ENCODE assay signal across 23 cellular contexts in genomic region chr13:83229574-83230300, GRCh38.
"Had no signal": no experiment of that assay in that cellular context is flagged by ENCODE, and none has a peak within 500 bp of the region (broad histone marks: within the 10 kb centered on the region; RNA-seq: fewer than 3 reads in every experiment).

No MANE protein-coding gene starts in this region.

- H3K4me1 ChIP-seq: gastroesophageal sphincter, heart right ventricle, left ventricle myocardium inferior, neural progenitor cell, sigmoid colon, spleen, thyroid gland had no signal

- H3K27me3 ChIP-seq: dorsolateral prefrontal cortex, gastroesophageal sphincter, heart right ventricle, neural progenitor cell, ovary, sigmoid colon, spleen, thyroid gland had no signal

- H3K4me3 Mint-ChIP-seq: activated CD4-positive, alpha-beta T cell treated with anti-CD3 and anti-CD28 coated beads, Interleukin-2, amount 10 ng/mL, durations not matched to agents 24 days and 14 days; activated CD8-positive, alpha-beta T cell treated with anti-CD3 and anti-CD28 coated beads for 36 hours; naive thymus-derived CD4-positive, alpha-beta T cell; neural progenitor cell; stimulated activated memory B cell treated with anti-CD40 and anti-IgM and Interleukin-4, amounts not matched to agents 10 μg/mL and 1 μg/mL and 100 μg/mL, for 72 hours had no signal

- H3K36me3 Mint-ChIP-seq: naive thymus-derived CD4-positive, alpha-beta T cell; neural progenitor cell; stimulated activated memory B cell treated with anti-CD40 and anti-IgM and Interleukin-4, amounts not matched to agents 10 μg/mL and 1 μg/mL and 100 μg/mL, for 72 hours had no signal

- H3K27ac Mint-ChIP-seq: activated CD4-positive, alpha-beta T cell treated with anti-CD3 and anti-CD28 coated beads, Interleukin-2, amount 10 ng/mL, durations not matched to agents 24 days and 14 days; activated CD8-positive, alpha-beta T cell treated with anti-CD3 and anti-CD28 coated beads for 36 hours; activated T-helper 2 cell treated with anti-CD3 and anti-CD28 coated beads, Interferon-gamma antibody, Interleukin-2, Interleukin-4, amounts not matched to agents 10 μg/mL and 5 μg/mL and 100 μg/mL, durations not matched to agents 14 hours and 24 hours and 36 hours; naive thymus-derived CD4-positive, alpha-beta T cell; neural progenitor cell; stimulated activated memory B cell treated with anti-CD40 and anti-IgM and Interleukin-4, amounts not matched to agents 10 μg/mL and 1 μg/mL and 100 μg/mL, for 72 hours had no signal

- H3K9ac ChIP-seq: neural progenitor cell had no signal

- H3K4me2 ChIP-seq: neural progenitor cell had no signal

- H3K27ac ChIP-seq: dorsolateral prefrontal cortex, gastroesophageal sphincter, heart right ventricle, left ventricle myocardium inferior, neural progenitor cell, ovary, sigmoid colon, spleen, thyroid gland had no signal

- H3K9me3 ChIP-seq: gastroesophageal sphincter, left ventricle myocardium inferior, ovary, sigmoid colon, thyroid gland had no signal

- H3K36me3 ChIP-seq: gastroesophageal sphincter, heart right ventricle, left ventricle myocardium inferior, neural progenitor cell, ovary, sigmoid colon, spleen, thyroid gland had no signal

- ATAC-seq: activated CD8-positive, alpha-beta T cell treated with anti-CD3 and anti-CD28 coated beads for 36 hours; gastroesophageal sphincter; heart right ventricle; mucosa of descending colon; naive thymus-derived CD4-positive, alpha-beta T cell; stimulated activated memory B cell treated with anti-CD40 and anti-IgM and Interleukin-4, amounts not matched to agents 10 μg/mL and 1 μg/mL and 100 μg/mL, for 72 hours had no signal

- H3K27me3 Mint-ChIP-seq: activated CD4-positive, alpha-beta T cell treated with anti-CD3 and anti-CD28 coated beads, Interleukin-2, amount 10 ng/mL, durations not matched to agents 24 days and 14 days; activated CD8-positive, alpha-beta T cell treated with anti-CD3 and anti-CD28 coated beads for 36 hours; naive thymus-derived CD4-positive, alpha-beta T cell; stimulated activated memory B cell treated with anti-CD40 and anti-IgM and Interleukin-4, amounts not matched to agents 10 μg/mL and 1 μg/mL and 100 μg/mL, for 72 hours had no signal

- DNase-seq: activated CD4-positive, alpha-beta T cell treated with anti-CD3 and anti-CD28 coated beads, Interleukin-2, amount 10 ng/mL, durations not matched to agents 24 days and 14 days; activated CD4-positive, CD25-positive, alpha-beta regulatory T cell; activated CD8-positive, alpha-beta T cell treated with anti-CD3 and anti-CD28 coated beads for 36 hours; activated naive CD4-positive, alpha-beta T cell treated with Interleukin-2 at 50 U/mL for 16 hours; activated T-cell treated with anti-CD3 and anti-CD28 coated beads, Interleukin-2, amount 50 U/mL, for 1 hour; caudate nucleus; dorsolateral prefrontal cortex; heart right ventricle; left ventricle myocardium inferior; mammary epithelial cell; mucosa of descending colon; naive thymus-derived CD4-positive, alpha-beta T cell; ovary; sigmoid colon; spleen; stimulated activated CD4-positive, alpha-beta T cell treated with anti-CD3 and anti-CD28 coated beads, Interleukin-4, amount 100 ng/mL, for 4 hours; T-helper 1 cell; T-helper 9 cell; thyroid gland had no signal

- H2AFZ ChIP-seq: neural progenitor cell had no signal

- H3K4me1 Mint-ChIP-seq: activated CD4-positive, alpha-beta T cell treated with anti-CD3 and anti-CD28 coated beads, Interleukin-2, amount 10 ng/mL, durations not matched to agents 24 days and 14 days; naive thymus-derived CD4-positive, alpha-beta T cell; neural progenitor cell; stimulated activated memory B cell treated with anti-CD40 and anti-IgM and Interleukin-4, amounts not matched to agents 10 μg/mL and 1 μg/mL and 100 μg/mL, for 72 hours had no signal

- H3K4me3 ChIP-seq: dorsolateral prefrontal cortex, gastroesophageal sphincter, heart right ventricle, left ventricle myocardium inferior, mucosa of descending colon, neural progenitor cell, ovary, sigmoid colon, spleen, thyroid gland had no signal

- H3K9me3 Mint-ChIP-seq: activated CD4-positive, alpha-beta T cell treated with anti-CD3 and anti-CD28 coated beads, Interleukin-2, amount 10 ng/mL, durations not matched to agents 24 days and 14 days; neural progenitor cell; stimulated activated memory B cell treated with anti-CD40 and anti-IgM and Interleukin-4, amounts not matched to agents 10 μg/mL and 1 μg/mL and 100 μg/mL, for 72 hours had no signal
